23 cellular contexts compared by ENCODE assay signal in the genomic region with DNA sequence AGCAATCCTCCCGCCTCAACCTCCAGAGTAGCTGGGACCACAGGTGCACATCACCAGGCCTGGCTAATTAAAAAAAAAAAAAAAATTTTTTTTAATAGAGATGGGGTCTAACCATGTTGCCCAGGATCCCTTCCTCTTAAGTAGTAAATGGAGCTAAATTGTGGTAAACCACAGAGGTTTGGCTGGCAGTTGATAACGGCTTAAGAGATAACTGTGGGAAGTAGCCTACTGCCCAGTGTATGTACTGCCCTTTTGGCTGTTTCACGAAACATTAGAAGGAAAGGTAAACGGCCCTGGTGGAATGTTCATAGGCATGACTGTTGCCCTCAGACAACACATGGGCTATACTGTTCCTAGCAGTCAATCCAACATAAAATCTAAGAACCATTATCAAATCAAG.
"Had no signal": no experiment of that assay in that cellular context is flagged by ENCODE, and none has a peak within 500 bp of the region (broad histone marks: within the 10 kb centered on the region; RNA-seq: fewer than 3 reads in every experiment).

No MANE protein-coding gene starts in this region.

- H3K36me3 Mint-ChIP-seq: natural killer cell treated with Interleukin-12 subunit alpha and Interleukin-12 subunit beta and Interleukin-15 and Interleukin-18, amount 100 ng/mL, for 72 hours had no signal

- H3K27ac Mint-ChIP-seq: dendritic cell treated with granulocyte-macrophage colony-stimulating factor and Interleukin-4, amounts not matched to agents 40 ng/mL and 50 ng/mL, for 4 days; endodermal cell; memory B cell; natural killer cell treated with Interleukin-12 subunit alpha and Interleukin-12 subunit beta and Interleukin-15 and Interleukin-18, amount 100 ng/mL, for 72 hours; stimulated activated naive CD8-positive, alpha-beta T cell treated with anti-CD3 and anti-CD28 coated beads, Interleukin-15, amount 100 ng/mL, for 72 hours had no signal

- H3K9me3 Mint-ChIP-seq: dendritic cell treated with granulocyte-macrophage colony-stimulating factor and Interleukin-4, amounts not matched to agents 40 ng/mL and 50 ng/mL, for 4 days; endodermal cell; memory B cell; naive B cell; natural killer cell treated with Interleukin-12 subunit alpha and Interleukin-12 subunit beta and Interleukin-15 and Interleukin-18, amount 100 ng/mL, for 72 hours; neural crest cell; stimulated activated naive CD8-positive, alpha-beta T cell treated with anti-CD3 and anti-CD28 coated beads, Interleukin-15, amount 100 ng/mL, for 72 hours had no signal

- H3K4me1 Mint-ChIP-seq: endodermal cell; memory B cell; naive B cell; neural crest cell; stimulated activated naive CD8-positive, alpha-beta T cell treated with anti-CD3 and anti-CD28 coated beads, Interleukin-15, amount 100 ng/mL, for 72 hours had no signal

- DNase-seq: effector CD8-positive, alpha-beta T cell; endodermal cell; foreskin keratinocyte; heart left ventricle; hippocampal formation; left ventricle myocardium superior; mucosa of descending colon; naive B cell; pancreas; right lobe of liver; stimulated activated CD4-positive, alpha-beta T cell treated with anti-CD3 and anti-CD28 coated beads, Interleukin-12 subunit alpha, Interleukin-12 subunit beta, amount 100 ng/mL, for 4 hours; stimulated activated CD4-positive, alpha-beta T cell treated with anti-CD3 and anti-CD28 coated beads, Interleukin-1b, Interleukin-23, amount 100 ng/mL, for 48 hours; stimulated activated CD4-positive, alpha-beta T cell treated with anti-CD3 and anti-CD28 coated beads, Interleukin-4, amount 100 ng/mL, for 1 hour; stimulated activated CD8-positive, alpha-beta memory T cell treated with anti-CD3 and anti-CD28 coated beads, Interleukin-4, amount 100 ng/mL, for 48 hours; stimulated activated naive CD4-positive, alpha-beta T cell; stimulated activated naive CD8-positive, alpha-beta T cell treated with anti-CD3 and anti-CD28 coated beads, Interleukin-15, amount 100 ng/mL, for 72 hours; transverse colon; upper lobe of right lung; uterus had no signal

- H3K4me3 Mint-ChIP-seq: dendritic cell treated with granulocyte-macrophage colony-stimulating factor and Interleukin-4, amounts not matched to agents 40 ng/mL and 50 ng/mL, for 4 days; endodermal cell; memory B cell; naive B cell; natural killer cell treated with Interleukin-12 subunit alpha and Interleukin-12 subunit beta and Interleukin-15 and Interleukin-18, amount 100 ng/mL, for 72 hours; neural crest cell; stimulated activated naive CD8-positive, alpha-beta T cell treated with anti-CD3 and anti-CD28 coated beads, Interleukin-15, amount 100 ng/mL, for 72 hours had no signal

- H3K27me3 Mint-ChIP-seq: dendritic cell treated with granulocyte-macrophage colony-stimulating factor and Interleukin-4, amounts not matched to agents 40 ng/mL and 50 ng/mL, for 4 days; memory B cell; naive B cell; natural killer cell treated with Interleukin-12 subunit alpha and Interleukin-12 subunit beta and Interleukin-15 and Interleukin-18, amount 100 ng/mL, for 72 hours; stimulated activated naive CD8-positive, alpha-beta T cell treated with anti-CD3 and anti-CD28 coated beads, Interleukin-15, amount 100 ng/mL, for 72 hours had no signal
